10 cellular contexts compared by ENCODE assay signal in genomic region chr3:94525039-94525438, GRCh38.
DNase-seq lines count a peak whose midpoint lies in the region; FAIRE-seq and TF ChIP-seq lines count a peak whose summit lies in the region.
"Had no signal": no experiment of that assay in that cellular context is flagged by ENCODE, and none has a peak within 500 bp of the region (broad histone marks: within the 10 kb centered on the region; RNA-seq: fewer than 3 reads in every experiment).

No MANE protein-coding gene starts in this region.

- peak; percentile 76 for TF ChIP-seq CTCF in bronchial epithelial cell (IDR thresholded peaks at IDR 0.05; ENCODE audit: insufficient read depth, low read length, severe bottlenecking)
- no peak for TF ChIP-seq CTCF in CD14-positive monocyte (IDR thresholded peaks at IDR 0.05)

- H3K4me3 ChIP-seq in bronchial epithelial cell (ENCODE audit: low read depth, low read length) = no peak overlapping the region

- no peak overlapping the region for H3K27ac Mint-ChIP-seq in CD14-positive monocyte
- H3K27ac Mint-ChIP-seq: dendritic cell treated with granulocyte-macrophage colony-stimulating factor and Interleukin-4, amounts not matched to agents 40 ng/mL and 50 ng/mL, for 4 days had no signal

- no peaks in the 10 kb centered on the region for H3K36me3 ChIP-seq in bronchial epithelial cell (ENCODE audit: control insufficient read depth, insufficient read depth, low read length)

- H3K4me3 Mint-ChIP-seq in CD14-positive monocyte = no peak overlapping the region
- H3K4me3 Mint-ChIP-seq: dendritic cell treated with granulocyte-macrophage colony-stimulating factor and Interleukin-4, amounts not matched to agents 40 ng/mL and 50 ng/mL, for 4 days had no signal

- peak; percentile 15 for DNase-seq in COLO829 (ENCODE audit: low spot score)
- peak; percentile 26 for DNase-seq in NCI-H460 (ENCODE audit: extremely low read depth, low read depth)
- peak; percentile 69 for DNase-seq in bronchial epithelial cell (ENCODE audit: low read depth)
- DNase-seq in medulla oblongata (ENCODE audit: extremely low spot score) = peak; percentile 41
- DNase-seq in effector CD8-positive, alpha-beta T cell (lab: John Stamatoyannopoulos, UW) = no peak
- DNase-seq in NCI-H146 (lab: John Stamatoyannopoulos, UW) = no peak
- no peak for DNase-seq in CD14-positive monocyte (ENCODE audit: low spot score)
- DNase-seq in NCI-H1930 (lab: John Stamatoyannopoulos, UW) = no peak
- DNase-seq: Calu3 had no signal

- H3K4me1 Mint-ChIP-seq in CD14-positive monocyte = no peaks in the 10 kb centered on the region

- peaks cover 0 to 1% (median 0%) of the 10 kb centered on the region in 3 donors for H3K27me3 Mint-ChIP-seq in CD14-positive monocyte (ENCODE audit: low read depth in 3 of 3)
- H3K27me3 Mint-ChIP-seq: dendritic cell treated with granulocyte-macrophage colony-stimulating factor and Interleukin-4, amounts not matched to agents 40 ng/mL and 50 ng/mL, for 4 days had no signal

- intact Hi-C loops in CD14-positive monocyte (cut with micrococcal nuclease) = no loop called here

- no peak for FAIRE-seq in bronchial epithelial cell (lab: Jason Lieb, UNC)

- H3K36me3 Mint-ChIP-seq in CD14-positive monocyte = no peaks in the 10 kb centered on the region

- H3K27me3 ChIP-seq in bronchial epithelial cell (ENCODE audit: control insufficient read depth, insufficient read depth, low read length) = no peaks in the 10 kb centered on the region

- H3K9me3 Mint-ChIP-seq in CD14-positive monocyte = peaks cover 0 to 5% (median 2%) of the 10 kb centered on the region in 7 donors
- H3K9me3 Mint-ChIP-seq: dendritic cell treated with granulocyte-macrophage colony-stimulating factor and Interleukin-4, amounts not matched to agents 40 ng/mL and 50 ng/mL, for 4 days had no signal

Comparison
In these comparisons a context has a peak if more than half of its experiments do, and no peak if none do; other contexts are left out.
1. DNase-seq: peak in COLO829 (single experiment), NCI-H460 (single experiment), bronchial epithelial cell (single experiment) and medulla oblongata (single experiment); none in effector CD8-positive, alpha-beta T cell (single experiment), NCI-H146 (single experiment), CD14-positive monocyte (single experiment) and NCI-H1930 (0 of 2).